Comparison of ENCODE assay signal across 1 cellular context in the genomic region with DNA sequence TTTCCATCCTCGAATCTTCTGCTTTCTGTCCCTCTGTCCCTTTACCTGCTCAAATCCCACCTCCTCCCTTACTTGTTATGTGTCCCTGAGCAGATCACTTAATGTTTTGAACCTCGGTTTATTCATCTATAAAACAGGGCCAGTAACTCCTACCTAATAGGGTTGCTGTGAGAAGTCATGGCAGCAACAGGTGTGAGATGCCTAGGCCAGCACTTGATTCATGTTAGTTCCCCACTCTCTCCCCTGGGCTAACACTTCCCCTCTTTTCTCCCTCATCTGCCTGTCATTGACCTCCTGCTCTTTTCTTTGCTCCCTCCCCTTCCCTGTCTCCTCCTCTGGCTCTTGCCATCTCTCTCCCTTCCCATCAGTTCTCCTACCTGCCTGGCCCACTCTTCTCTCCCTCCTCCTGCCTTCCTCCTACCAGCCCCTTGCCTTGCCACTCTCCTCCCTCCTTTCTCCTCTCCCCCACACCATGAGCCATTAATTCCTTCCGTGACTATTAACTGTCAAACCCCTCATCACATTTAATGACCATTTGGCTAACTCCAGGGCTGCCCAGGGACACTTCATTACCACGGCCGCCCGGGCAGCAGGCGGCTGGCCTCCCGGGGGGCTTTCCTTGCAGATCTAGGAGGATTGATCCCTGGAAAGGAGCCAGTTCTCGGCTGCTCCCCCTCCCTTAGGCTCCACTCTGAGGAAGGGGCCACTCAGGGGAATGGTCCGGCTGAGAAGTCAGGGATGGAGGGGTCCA.
TF ChIP-seq lines count a peak whose summit lies in the region.

No MANE protein-coding gene starts in this region.

TF ChIP-seq in WTC11, 78 proteins besides CTCF, POLR2A, EP300 and RAD21 (continued from another document):
- TF ChIP-seq, protein P1, sequence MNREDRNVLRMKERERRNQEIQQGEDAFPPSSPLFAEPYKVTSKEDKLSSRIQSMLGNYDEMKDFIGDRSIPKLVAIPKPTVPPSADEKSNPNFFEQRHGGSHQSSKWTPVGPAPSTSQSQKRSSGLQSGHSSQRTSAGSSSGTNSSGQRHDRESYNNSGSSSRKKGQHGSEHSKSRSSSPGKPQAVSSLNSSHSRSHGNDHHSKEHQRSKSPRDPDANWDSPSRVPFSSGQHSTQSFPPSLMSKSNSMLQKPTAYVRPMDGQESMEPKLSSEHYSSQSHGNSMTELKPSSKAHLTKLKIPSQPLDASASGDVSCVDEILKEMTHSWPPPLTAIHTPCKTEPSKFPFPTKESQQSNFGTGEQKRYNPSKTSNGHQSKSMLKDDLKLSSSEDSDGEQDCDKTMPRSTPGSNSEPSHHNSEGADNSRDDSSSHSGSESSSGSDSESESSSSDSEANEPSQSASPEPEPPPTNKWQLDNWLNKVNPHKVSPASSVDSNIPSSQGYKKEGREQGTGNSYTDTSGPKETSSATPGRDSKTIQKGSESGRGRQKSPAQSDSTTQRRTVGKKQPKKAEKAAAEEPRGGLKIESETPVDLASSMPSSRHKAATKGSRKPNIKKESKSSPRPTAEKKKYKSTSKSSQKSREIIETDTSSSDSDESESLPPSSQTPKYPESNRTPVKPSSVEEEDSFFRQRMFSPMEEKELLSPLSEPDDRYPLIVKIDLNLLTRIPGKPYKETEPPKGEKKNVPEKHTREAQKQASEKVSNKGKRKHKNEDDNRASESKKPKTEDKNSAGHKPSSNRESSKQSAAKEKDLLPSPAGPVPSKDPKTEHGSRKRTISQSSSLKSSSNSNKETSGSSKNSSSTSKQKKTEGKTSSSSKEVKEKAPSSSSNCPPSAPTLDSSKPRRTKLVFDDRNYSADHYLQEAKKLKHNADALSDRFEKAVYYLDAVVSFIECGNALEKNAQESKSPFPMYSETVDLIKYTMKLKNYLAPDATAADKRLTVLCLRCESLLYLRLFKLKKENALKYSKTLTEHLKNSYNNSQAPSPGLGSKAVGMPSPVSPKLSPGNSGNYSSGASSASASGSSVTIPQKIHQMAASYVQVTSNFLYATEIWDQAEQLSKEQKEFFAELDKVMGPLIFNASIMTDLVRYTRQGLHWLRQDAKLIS (CRISPR knock-in tag; IDR thresholded peaks at IDR 0.05; ENCODE audit: borderline replicate concordance) = no peak
- no peak for TF ChIP-seq OVOL2 (CRISPR knock-in tag; IDR thresholded peaks at IDR 0.05; ENCODE audit: borderline replicate concordance)
- no peak for TF ChIP-seq ZNF317 (CRISPR knock-in tag; IDR thresholded peaks at IDR 0.05; ENCODE audit: borderline replicate concordance, low read depth)
- TF ChIP-seq, protein P2, sequence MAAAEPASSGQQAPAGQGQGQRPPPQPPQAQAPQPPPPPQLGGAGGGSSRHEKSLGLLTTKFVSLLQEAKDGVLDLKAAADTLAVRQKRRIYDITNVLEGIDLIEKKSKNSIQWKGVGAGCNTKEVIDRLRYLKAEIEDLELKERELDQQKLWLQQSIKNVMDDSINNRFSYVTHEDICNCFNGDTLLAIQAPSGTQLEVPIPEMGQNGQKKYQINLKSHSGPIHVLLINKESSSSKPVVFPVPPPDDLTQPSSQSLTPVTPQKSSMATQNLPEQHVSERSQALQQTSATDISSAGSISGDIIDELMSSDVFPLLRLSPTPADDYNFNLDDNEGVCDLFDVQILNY (CRISPR knock-in tag; IDR thresholded peaks at IDR 0.05) = no peak
- TF ChIP-seq, protein P3, sequence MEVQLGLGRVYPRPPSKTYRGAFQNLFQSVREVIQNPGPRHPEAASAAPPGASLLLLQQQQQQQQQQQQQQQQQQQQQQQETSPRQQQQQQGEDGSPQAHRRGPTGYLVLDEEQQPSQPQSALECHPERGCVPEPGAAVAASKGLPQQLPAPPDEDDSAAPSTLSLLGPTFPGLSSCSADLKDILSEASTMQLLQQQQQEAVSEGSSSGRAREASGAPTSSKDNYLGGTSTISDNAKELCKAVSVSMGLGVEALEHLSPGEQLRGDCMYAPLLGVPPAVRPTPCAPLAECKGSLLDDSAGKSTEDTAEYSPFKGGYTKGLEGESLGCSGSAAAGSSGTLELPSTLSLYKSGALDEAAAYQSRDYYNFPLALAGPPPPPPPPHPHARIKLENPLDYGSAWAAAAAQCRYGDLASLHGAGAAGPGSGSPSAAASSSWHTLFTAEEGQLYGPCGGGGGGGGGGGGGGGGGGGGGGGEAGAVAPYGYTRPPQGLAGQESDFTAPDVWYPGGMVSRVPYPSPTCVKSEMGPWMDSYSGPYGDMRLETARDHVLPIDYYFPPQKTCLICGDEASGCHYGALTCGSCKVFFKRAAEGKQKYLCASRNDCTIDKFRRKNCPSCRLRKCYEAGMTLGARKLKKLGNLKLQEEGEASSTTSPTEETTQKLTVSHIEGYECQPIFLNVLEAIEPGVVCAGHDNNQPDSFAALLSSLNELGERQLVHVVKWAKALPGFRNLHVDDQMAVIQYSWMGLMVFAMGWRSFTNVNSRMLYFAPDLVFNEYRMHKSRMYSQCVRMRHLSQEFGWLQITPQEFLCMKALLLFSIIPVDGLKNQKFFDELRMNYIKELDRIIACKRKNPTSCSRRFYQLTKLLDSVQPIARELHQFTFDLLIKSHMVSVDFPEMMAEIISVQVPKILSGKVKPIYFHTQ (CRISPR knock-in tag; IDR thresholded peaks at IDR 0.05) = no peak
- TF ChIP-seq FOXP4 (CRISPR knock-in tag; IDR thresholded peaks at IDR 0.05) = no peak
- TF ChIP-seq JUN (CRISPR knock-in tag; IDR thresholded peaks at IDR 0.05) = no peak
- TF ChIP-seq, protein P4, sequence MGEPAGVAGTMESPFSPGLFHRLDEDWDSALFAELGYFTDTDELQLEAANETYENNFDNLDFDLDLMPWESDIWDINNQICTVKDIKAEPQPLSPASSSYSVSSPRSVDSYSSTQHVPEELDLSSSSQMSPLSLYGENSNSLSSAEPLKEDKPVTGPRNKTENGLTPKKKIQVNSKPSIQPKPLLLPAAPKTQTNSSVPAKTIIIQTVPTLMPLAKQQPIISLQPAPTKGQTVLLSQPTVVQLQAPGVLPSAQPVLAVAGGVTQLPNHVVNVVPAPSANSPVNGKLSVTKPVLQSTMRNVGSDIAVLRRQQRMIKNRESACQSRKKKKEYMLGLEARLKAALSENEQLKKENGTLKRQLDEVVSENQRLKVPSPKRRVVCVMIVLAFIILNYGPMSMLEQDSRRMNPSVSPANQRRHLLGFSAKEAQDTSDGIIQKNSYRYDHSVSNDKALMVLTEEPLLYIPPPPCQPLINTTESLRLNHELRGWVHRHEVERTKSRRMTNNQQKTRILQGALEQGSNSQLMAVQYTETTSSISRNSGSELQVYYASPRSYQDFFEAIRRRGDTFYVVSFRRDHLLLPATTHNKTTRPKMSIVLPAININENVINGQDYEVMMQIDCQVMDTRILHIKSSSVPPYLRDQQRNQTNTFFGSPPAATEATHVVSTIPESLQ (CRISPR knock-in tag; IDR thresholded peaks at IDR 0.05) = no peak
- TF ChIP-seq SMAD4 (CRISPR knock-in tag; IDR thresholded peaks at IDR 0.05) = no peak
- TF ChIP-seq CBFB (CRISPR knock-in tag; IDR thresholded peaks at IDR 0.05; ENCODE audit: low read depth) = no peak
- TF ChIP-seq ELF4 (CRISPR knock-in tag; IDR thresholded peaks at IDR 0.05; ENCODE audit: low read depth) = no peak
- no peak for TF ChIP-seq FOXJ3 (CRISPR knock-in tag; IDR thresholded peaks at IDR 0.05; ENCODE audit: borderline replicate concordance)
- TF ChIP-seq ZNF219 (CRISPR knock-in tag; IDR thresholded peaks at IDR 0.05; ENCODE audit: borderline replicate concordance) = no peak
- no peak for TF ChIP-seq CDX4 (CRISPR knock-in tag; IDR thresholded peaks at IDR 0.05; ENCODE audit: borderline replicate concordance)
- TF ChIP-seq ZNF512 (CRISPR knock-in tag; IDR thresholded peaks at IDR 0.05; ENCODE audit: borderline replicate concordance) = no peak
